Comparison of ENCODE assay signal across 34 cellular contexts in the genomic region with DNA sequence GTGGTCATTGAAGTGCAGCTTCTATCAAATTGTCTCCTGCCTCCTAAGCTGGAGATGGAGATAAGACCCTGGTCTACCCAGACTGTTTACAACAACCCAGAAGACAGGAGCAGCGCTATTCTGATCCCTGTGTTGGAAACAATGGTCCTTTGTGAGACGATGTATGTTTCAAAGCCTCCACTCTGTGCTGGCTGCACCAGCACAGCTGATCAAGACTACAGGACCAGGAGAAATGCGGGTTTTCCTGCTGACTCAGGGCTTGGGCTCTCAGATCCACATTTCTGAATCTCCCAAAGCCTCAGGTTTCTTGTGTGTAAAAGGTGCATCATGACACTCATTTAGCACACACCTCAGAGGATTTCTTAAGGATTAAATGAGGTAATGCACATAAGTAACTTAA.
DNase-seq lines count a peak whose midpoint lies in the region; ATAC-seq lines count a peak whose summit lies in the region.
"Had no signal": no experiment of that assay in that cellular context is flagged by ENCODE, and none has a peak within 500 bp of the region (broad histone marks: within the 10 kb centered on the region; RNA-seq: fewer than 3 reads in every experiment).

No MANE protein-coding gene starts in this region.

- H3K27ac ChIP-seq in angular gyrus (ENCODE audit: low read depth, low read length), result peak overlapping the region; percentile 89
- H3K27ac ChIP-seq: adrenal gland, epithelial cell of prostate, pancreas, spleen, tibial artery had no signal

- H3K4me1 Mint-ChIP-seq in activated CD4-positive, alpha-beta T cell treated with anti-CD3 and anti-CD28 coated beads, Interleukin-2, amount 10 ng/mL, durations not matched to agents 24 days and 14 days, result no peaks in the 10 kb centered on the region
- H3K4me1 Mint-ChIP-seq: activated CD4-positive, alpha-beta memory T cell treated with anti-CD3 and anti-CD28 coated beads, Interleukin-2, amount 10 ng/mL, durations not matched to agents 7 days and 5 days; activated naive CD4-positive, alpha-beta T cell treated with anti-CD3 and anti-CD28 coated beads, Interleukin-2, amount 10 ng/mL, durations not matched to agents 7 days and 5 days; IgD-negative memory B cell; stimulated activated naive CD8-positive, alpha-beta T cell treated with anti-CD3 and anti-CD28 coated beads, Interleukin-15, amount 100 ng/mL, for 72 hours; T-helper 17 cell had no signal

- H3K27me3 Mint-ChIP-seq in activated CD4-positive, alpha-beta T cell treated with anti-CD3 and anti-CD28 coated beads, Interleukin-2, amount 10 ng/mL, durations not matched to agents 24 days and 14 days, result peaks cover 8% of the 10 kb centered on the region
- H3K27me3 Mint-ChIP-seq: brain had no signal

- no peaks in the 10 kb centered on the region for H3K9me3 Mint-ChIP-seq in activated CD4-positive, alpha-beta T cell treated with anti-CD3 and anti-CD28 coated beads, Interleukin-2, amount 10 ng/mL, durations not matched to agents 24 days and 14 days
- H3K9me3 Mint-ChIP-seq: activated CD4-positive, alpha-beta memory T cell treated with anti-CD3 and anti-CD28 coated beads, Interleukin-2, amount 10 ng/mL, durations not matched to agents 7 days and 5 days; activated naive CD4-positive, alpha-beta T cell treated with anti-CD3 and anti-CD28 coated beads, Interleukin-2, amount 10 ng/mL, durations not matched to agents 7 days and 5 days; activated T-helper 1 cell treated with anti-CD3 and anti-CD28 coated beads, Interleukin-12 subunit alpha, Interleukin-12 subunit beta, Interleukin-2, Interleukin-4 antibody, amounts not matched to agents 30 ng/mL and 10 ng/mL and 1 ng/mL, durations not matched to agents 14 hours and 24 hours and 36 hours; CD8-positive, alpha-beta T cell; HFFc6; IgD-negative memory B cell; nephron progenitor cell; stimulated activated naive CD8-positive, alpha-beta T cell treated with anti-CD3 and anti-CD28 coated beads, Interleukin-15, amount 100 ng/mL, for 72 hours had no signal

- no peak overlapping the region for H3K27ac Mint-ChIP-seq in activated CD4-positive, alpha-beta T cell treated with anti-CD3 and anti-CD28 coated beads, Interleukin-2, amount 10 ng/mL, durations not matched to agents 24 days and 14 days
- H3K27ac Mint-ChIP-seq: activated CD4-positive, alpha-beta memory T cell treated with anti-CD3 and anti-CD28 coated beads, Interleukin-2, amount 10 ng/mL, durations not matched to agents 7 days and 5 days; activated naive CD4-positive, alpha-beta T cell treated with anti-CD3 and anti-CD28 coated beads, Interleukin-2, amount 10 ng/mL, durations not matched to agents 7 days and 5 days; activated T-helper 1 cell treated with anti-CD3 and anti-CD28 coated beads, Interleukin-12 subunit alpha, Interleukin-12 subunit beta, Interleukin-2, Interleukin-4 antibody, amounts not matched to agents 30 ng/mL and 10 ng/mL and 1 ng/mL, durations not matched to agents 14 hours and 24 hours and 36 hours; B cell; CD8-positive, alpha-beta T cell; HFFc6; IgD-negative memory B cell; nephron progenitor cell; stimulated activated naive CD8-positive, alpha-beta T cell treated with anti-CD3 and anti-CD28 coated beads, Interleukin-15, amount 100 ng/mL, for 72 hours had no signal

- H3K36me3 Mint-ChIP-seq in activated CD4-positive, alpha-beta T cell treated with anti-CD3 and anti-CD28 coated beads, Interleukin-2, amount 10 ng/mL, durations not matched to agents 24 days and 14 days (ENCODE audit: low read depth), result no peaks in the 10 kb centered on the region
- H3K36me3 Mint-ChIP-seq: activated naive CD4-positive, alpha-beta T cell treated with anti-CD3 and anti-CD28 coated beads, Interleukin-2, amount 10 ng/mL, durations not matched to agents 7 days and 5 days; brain; CD8-positive, alpha-beta T cell; IgD-negative memory B cell had no signal

- intact Hi-C loops in activated CD4-positive, alpha-beta T cell treated with anti-CD3 and anti-CD28 coated beads, Interleukin-2, amount 10 ng/mL, durations not matched to agents 24 days and 14 days (cut with micrococcal nuclease), result no loop called here

- DNase-seq in COLO829 (ENCODE audit: low spot score) (peak; percentile 76), hippocampal formation (lab: John Stamatoyannopoulos, UW) (peak; percentile 50 to 78), pons (ENCODE audit: low spot score) (peak; percentile 97), NOMO-1 treated with DMSO at 0.1 percent for 48 hours (lab: John Stamatoyannopoulos, UW; ENCODE audit: unreplicated experiment) (no peak)
- no peak for DNase-seq in activated naive CD4-positive, alpha-beta T cell treated with Interleukin-2 at 50 U/mL for 16 hours
- DNase-seq in activated CD4-positive, alpha-beta T cell treated with anti-CD3 and anti-CD28 coated beads, Interleukin-2, amount 10 ng/mL, durations not matched to agents 24 days and 14 days, result no peak
- DNase-seq: activated CD4-positive, alpha-beta memory T cell treated with anti-CD3 and anti-CD28 coated beads, Interleukin-2, amount 10 ng/mL, durations not matched to agents 7 days and 5 days; activated CD4-positive, CD25-positive, alpha-beta regulatory T cell treated with anti-CD3 and anti-CD28 coated beads, Interleukin-2, amount 50 U/mL, for 72 hours; activated CD8-positive, alpha-beta memory T cell treated with anti-CD3 and anti-CD28 coated beads, Interleukin-2, amount 50 U/mL, for 4 hours; activated naive CD4-positive, alpha-beta T cell treated with anti-CD3 and anti-CD28 coated beads, Interleukin-2, amount 10 ng/mL, durations not matched to agents 7 days and 5 days; adrenal gland; CD8-positive, alpha-beta T cell; effector CD8-positive, alpha-beta T cell; HFFc6; kidney glomerular epithelial cell; NCI-H146; NCI-H2107; nephron progenitor cell; pancreas; right cardiac atrium; spleen; stimulated activated CD4-positive, alpha-beta T cell treated with anti-CD3 and anti-CD28 coated beads, Interleukin-2, amount 100 ng/mL, for 24 hours; stimulated activated CD8-positive, alpha-beta memory T cell treated with anti-CD3 and anti-CD28 coated beads, Interleukin-4, amount 100 ng/mL, for 48 hours; stimulated activated naive CD8-positive, alpha-beta T cell treated with anti-CD3 and anti-CD28 coated beads, Interleukin-15, amount 100 ng/mL, for 72 hours; T-helper 17 cell; tibial artery had no signal

- H3K4me3 Mint-ChIP-seq in activated CD4-positive, alpha-beta T cell treated with anti-CD3 and anti-CD28 coated beads, Interleukin-2, amount 10 ng/mL, durations not matched to agents 24 days and 14 days, result no peak overlapping the region
- H3K4me3 Mint-ChIP-seq: activated CD4-positive, alpha-beta memory T cell treated with anti-CD3 and anti-CD28 coated beads, Interleukin-2, amount 10 ng/mL, durations not matched to agents 7 days and 5 days; activated naive CD4-positive, alpha-beta T cell treated with anti-CD3 and anti-CD28 coated beads, Interleukin-2, amount 10 ng/mL, durations not matched to agents 7 days and 5 days; activated T-helper 1 cell treated with anti-CD3 and anti-CD28 coated beads, Interleukin-12 subunit alpha, Interleukin-12 subunit beta, Interleukin-2, Interleukin-4 antibody, amounts not matched to agents 30 ng/mL and 10 ng/mL and 1 ng/mL, durations not matched to agents 14 hours and 24 hours and 36 hours; B cell; brain; CD8-positive, alpha-beta T cell; HFFc6; IgD-negative memory B cell; nephron progenitor cell; stimulated activated naive CD8-positive, alpha-beta T cell treated with anti-CD3 and anti-CD28 coated beads, Interleukin-15, amount 100 ng/mL, for 72 hours; T-helper 17 cell had no signal

- no peak for ATAC-seq in GM21390 (IDR thresholded peaks at IDR 0.05; ENCODE audit: unreplicated experiment)
- ATAC-seq: CD8-positive, alpha-beta T cell; pancreas; right cardiac atrium; SK-N-SH treated with all-trans-retinoic acid at 6 μM for 48 hours; stimulated activated naive CD8-positive, alpha-beta T cell treated with anti-CD3 and anti-CD28 coated beads, Interleukin-15, amount 100 ng/mL, for 72 hours; T-helper 17 cell had no signal

Comparison
In these comparisons a context has a peak if more than half of its experiments do, and no peak if none do; other contexts are left out.
1. DNase-seq: peak in COLO829 (single experiment), hippocampal formation (2 of 2) and pons (single experiment); none in activated naive CD4-positive, alpha-beta T cell treated with Interleukin-2 at 50 U/mL for 16 hours (single experiment), NOMO-1 treated with DMSO at 0.1 percent for 48 hours (single experiment) and activated CD4-positive, alpha-beta T cell treated with anti-CD3 and anti-CD28 coated beads, Interleukin-2, amount 10 ng/mL, durations not matched to agents 24 days and 14 days (single experiment).